ENCODE assay signal across 9 cellular contexts in genomic region chr3:100496711-100497261, GRCh38. TPM values are rescaled to one million over a fixed set of nuclear protein-coding genes. Genes with fewer than 3 reads are reported as not detected.
DNase-seq lines count a peak whose midpoint lies in the region; ATAC-seq and TF ChIP-seq lines count a peak whose summit lies in the region.
"Had no signal": no experiment of that assay in that cellular context is flagged by ENCODE, and none has a peak within 500 bp of the region (broad histone marks: within the 10 kb centered on the region; RNA-seq: fewer than 3 reads in every experiment).

No MANE protein-coding gene starts in this region.

- DNase-seq in SJSA1 (ENCODE audit: low read depth in 1 of 2, low spot score in 2 of 2) = peak; percentile 48 to 83
- DNase-seq in smooth muscle cell (lab: John Stamatoyannopoulos, UW; ENCODE audit: unreplicated experiment) = no peak
- no peak for DNase-seq in activated T-cell treated with anti-CD3 and anti-CD28 coated beads for 4 hours
- DNase-seq in medulla oblongata (ENCODE audit: extremely low spot score) = no peak
- no peak for DNase-seq in osteoblast (ENCODE audit: insufficient read length, low spot score, missing footprints)
- DNase-seq: NCI-H2081; stimulated activated CD4-positive, alpha-beta T cell treated with anti-CD3 and anti-CD28 coated beads, Interleukin-4, amount 100 ng/mL, for 1 hour had no signal

- H3K36me3 ChIP-seq in SJSA1 = no peaks in the 10 kb centered on the region
- no peaks in the 10 kb centered on the region for H3K36me3 ChIP-seq in smooth muscle cell (ENCODE audit: low read depth)
- no peaks in the 10 kb centered on the region for H3K36me3 ChIP-seq in osteoblast (ENCODE audit: insufficient read depth, low read length)

- H3K79me2 ChIP-seq in smooth muscle cell (ENCODE audit: low read depth) (peaks cover 86% of the 10 kb centered on the region), osteoblast (ENCODE audit: insufficient read depth, low read length) (peaks cover 5% of the 10 kb centered on the region)

- ATAC-seq in GM18909 (IDR thresholded peaks at IDR 0.05; ENCODE audit: poor library complexity, unreplicated experiment) = peak; percentile 44
- ATAC-seq in HG03060 (IDR thresholded peaks at IDR 0.05; ENCODE audit: low read depth, unreplicated experiment) = peak; percentile 51

- peak overlapping the region; percentile 74 for H3K27ac ChIP-seq in SJSA1
- peak overlapping the region; percentile 65 for H3K27ac ChIP-seq in smooth muscle cell (ENCODE audit: low read depth)
- H3K27ac ChIP-seq in osteoblast (ENCODE audit: low read depth, low read length) = no peak overlapping the region

- H3K27me3 ChIP-seq in SJSA1 (replicated peaks) (no peaks in the 10 kb centered on the region), smooth muscle cell (ENCODE audit: low read depth) (no peaks in the 10 kb centered on the region), osteoblast (ENCODE audit: insufficient read depth, low read length) (no peaks in the 10 kb centered on the region)

- no peak overlapping the region for H3K9ac ChIP-seq in smooth muscle cell (ENCODE audit: low read depth)

- H3F3A ChIP-seq in smooth muscle cell (ENCODE audit: low read depth) = peaks cover 8% of the 10 kb centered on the region

- H3K4me2 ChIP-seq in smooth muscle cell (peak overlapping the region; percentile 51), osteoblast (ENCODE audit: insufficient read depth, low read length) (no peak overlapping the region)

- TF ChIP-seq CTCF in smooth muscle cell (IDR thresholded peaks at IDR 0.05; ENCODE audit: borderline replicate concordance, insufficient read depth, poor library complexity, severe bottlenecking) (no peak), osteoblast (IDR thresholded peaks at IDR 0.05; ENCODE audit: extremely low read depth, low read depth, low read length) (no peak)

- H3K4me3 ChIP-seq in SJSA1 = no peak overlapping the region
- no peak overlapping the region for H3K4me3 ChIP-seq in smooth muscle cell
- H3K4me3 ChIP-seq in osteoblast (ENCODE audit: insufficient read depth, low read length) = no peak overlapping the region

- H2AFZ ChIP-seq in smooth muscle cell (ENCODE audit: low read depth) (no peak overlapping the region), osteoblast (ENCODE audit: low read length) (no peak overlapping the region)

- H3K4me1 ChIP-seq in SJSA1 (replicated peaks) = peaks cover 31% of the 10 kb centered on the region
- H3K4me1 ChIP-seq in smooth muscle cell (ENCODE audit: low read depth) = peaks cover 10% of the 10 kb centered on the region
- H3K4me1 ChIP-seq in osteoblast (ENCODE audit: insufficient read depth, low read length) = peaks cover 20% of the 10 kb centered on the region

- H3K9me3 ChIP-seq in SJSA1 (replicated peaks) = no peaks in the 10 kb centered on the region
- H3K9me3 ChIP-seq in smooth muscle cell (replicated peaks; ENCODE audit: low read depth) = no peaks in the 10 kb centered on the region
- no peaks in the 10 kb centered on the region for H3K9me3 ChIP-seq in osteoblast (ENCODE audit: low read depth, low read length)

- H4K20me1 ChIP-seq in smooth muscle cell (ENCODE audit: low read depth) (no peaks in the 10 kb centered on the region), osteoblast (ENCODE audit: insufficient read depth, low read length) (no peaks in the 10 kb centered on the region)

RNA-seq across cellular contexts. Expression of gene TMEM45A, which starts 4.4 kb away (rescaled TPM):
- total RNA-seq in SJSA1 (2014; rRNA removed; shearing (Covaris generic)) = 20.6 and 48.5 TPM in 2 replicates
- total RNA-seq in smooth muscle cell (280 and 307 TPM in 2 replicates), osteoblast (35.5 and 41.0 TPM in 2 replicates)
- 209 and 220 TPM in 2 replicates for polyA plus RNA-seq in smooth muscle cell

Comparison
In these comparisons a context has a peak if more than half of its experiments do, and no peak if none do; other contexts are left out.
1. DNase-seq: peak in SJSA1 (2 of 2); none in smooth muscle cell (single experiment), activated T-cell treated with anti-CD3 and anti-CD28 coated beads for 4 hours (single experiment), medulla oblongata (single experiment) and osteoblast (single experiment).